10 cellular contexts compared by ENCODE assay signal in the genomic region with DNA sequence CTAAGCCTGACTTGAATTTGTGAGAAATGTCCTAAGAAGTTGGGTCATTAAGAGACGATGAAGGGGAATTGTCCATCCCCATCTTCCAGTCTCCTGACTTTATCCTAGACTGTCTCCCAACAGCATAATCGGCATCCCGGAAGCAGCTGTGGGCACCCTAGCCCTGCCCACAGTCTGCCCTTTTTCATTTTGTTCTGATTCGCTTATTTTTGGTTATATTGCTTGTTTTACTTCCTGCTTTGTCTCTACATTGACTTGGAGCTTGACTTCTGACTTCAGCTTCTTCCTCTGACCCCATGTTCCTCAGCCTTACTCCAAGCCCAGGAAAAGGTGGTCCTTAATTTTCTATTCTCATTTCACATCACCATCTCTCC. TPM values are rescaled to one million over a fixed set of nuclear protein-coding genes. Genes with fewer than 3 reads are reported as not detected.
DNase-seq lines count a peak whose midpoint lies in the region; ATAC-seq and TF ChIP-seq lines count a peak whose summit lies in the region.
"Had no signal": no experiment of that assay in that cellular context is flagged by ENCODE, and none has a peak within 500 bp of the region (broad histone marks: within the 10 kb centered on the region; RNA-seq: fewer than 3 reads in every experiment).

No MANE protein-coding gene starts in this region.

- peaks cover 18% of the 10 kb centered on the region for H3K4me1 ChIP-seq in A673 (ENCODE audit: insufficient read depth, low read length, poor library complexity, severe bottlenecking)
- H3K4me1 ChIP-seq in RWPE2 (ENCODE audit: insufficient read depth, poor library complexity, severe bottlenecking), result peaks cover 6% of the 10 kb centered on the region
- H3K4me1 ChIP-seq in OCI-LY7 (ENCODE audit: insufficient read depth, low read length, poor library complexity, severe bottlenecking), result no peaks in the 10 kb centered on the region
- peaks cover 0 to 14% (median 9%) of the 10 kb centered on the region in 4 donors for H3K4me1 ChIP-seq in sigmoid colon

- intact Hi-C loops in A673 (cut with micrococcal nuclease; ENCODE audit: unreplicated experiment), result no loop called here
- intact Hi-C loops in OCI-LY7 (cut with micrococcal nuclease; ENCODE audit: unreplicated experiment), result no loop called here
- intact Hi-C loops in sigmoid colon (cut with DNase I), result no loop called here

- peaks cover 23% of the 10 kb centered on the region in 2 donors for H3K4me1 Mint-ChIP-seq in immature natural killer cell

- CTCF ChIA-PET in A673 (lab: Charles Lee) (no interaction called here), OCI-LY7 (lab: Charles Lee; ENCODE audit: unreplicated experiment) (no interaction called here)

- H2AFZ ChIP-seq in OCI-LY7 (ENCODE audit: low read length), result no peak overlapping the region

- peak overlapping the region in 2 of 5 donors; percentile 44 to 54 for H3K4me3 Mint-ChIP-seq in immature natural killer cell

- no peaks in the 10 kb centered on the region for H3K27me3 ChIP-seq in A673 (replicated peaks; ENCODE audit: insufficient read depth, low read depth, low read length, poor library complexity)
- no peaks in the 10 kb centered on the region for H3K27me3 ChIP-seq in RWPE2 (ENCODE audit: insufficient read depth, poor library complexity, severe bottlenecking)
- no peaks in the 10 kb centered on the region for H3K27me3 ChIP-seq in sigmoid colon

- no peaks in the 10 kb centered on the region for H3K9me3 ChIP-seq in A673 (ENCODE audit: low read depth, low read length, poor library complexity, severe bottlenecking)
- no peaks in the 10 kb centered on the region for H3K9me3 ChIP-seq in RWPE2 (ENCODE audit: severe bottlenecking)
- H3K9me3 ChIP-seq in OCI-LY7 (ENCODE audit: low read length), result no peaks in the 10 kb centered on the region
- no peaks in the 10 kb centered on the region for H3K9me3 ChIP-seq in sigmoid colon

- no peaks in the 10 kb centered on the region for H3K9me2 ChIP-seq in OCI-LY7 (ENCODE audit: insufficient read depth, low read length)

- H3K4me2 ChIP-seq in OCI-LY7 (ENCODE audit: low read length), result no peak overlapping the region

- H3K27ac ChIP-seq in A673 (ENCODE audit: low read depth, low read length, poor library complexity, severe bottlenecking) (peak overlapping the region; percentile 6), RWPE2 (ENCODE audit: poor library complexity, severe bottlenecking) (peak overlapping the region; percentile 5), OCI-LY7 (ENCODE audit: low read depth, low read length, poor library complexity, severe bottlenecking) (no peak overlapping the region), sigmoid colon (peak overlapping the region in 1 of 4 donors; percentile 29)

- BruUV-seq in A673 (replicated peaks; lab: Mats Ljungman, UMichigan) (no TSS peak), OCI-LY7 (replicated peaks; lab: Mats Ljungman, UMichigan) (no TSS peak)

- no peak for DNase-seq in A673 (ENCODE audit: low spot score)
- no peak for DNase-seq in RWPE2 (ENCODE audit: low spot score)
- no peak for DNase-seq in immature natural killer cell
- no peak for DNase-seq in SK-N-DZ (ENCODE audit: low spot score)
- no peak for DNase-seq in cortex of kidney (lab: John Stamatoyannopoulos, UW)
- DNase-seq in OCI-LY7 (ENCODE audit: low spot score), result no peak
- DNase-seq in sigmoid colon, result no peak
- DNase-seq: COR-L47, NCI-H524 treated with DMSO at 0.1 percent for 48 hours had no signal

- POLR2A ChIA-PET in A673 (lab: Charles Lee; ENCODE audit: low non-redundant PET) (no interaction called here), OCI-LY7 (lab: Charles Lee) (no interaction called here)

- H3K36me3 ChIP-seq in A673 (ENCODE audit: insufficient read depth, low read length, poor library complexity, severe bottlenecking), result no peaks in the 10 kb centered on the region
- peaks cover 30% of the 10 kb centered on the region for H3K36me3 ChIP-seq in RWPE2 (ENCODE audit: low read depth)
- H3K36me3 ChIP-seq in OCI-LY7 (ENCODE audit: insufficient read depth, low read length), result peaks cover 21% of the 10 kb centered on the region
- H3K36me3 ChIP-seq in sigmoid colon, result peaks cover 0 to 21% (median 4%) of the 10 kb centered on the region in 4 donors

- H3K4me3 ChIP-seq in A673 (ENCODE audit: low read depth, low read length, poor library complexity, severe bottlenecking), result no peak overlapping the region
- no peak overlapping the region for H3K4me3 ChIP-seq in RWPE2 (ENCODE audit: severe bottlenecking)
- no peak overlapping the region for H3K4me3 ChIP-seq in OCI-LY7 (ENCODE audit: low read depth, low read length, poor library complexity, severe bottlenecking)
- no peak overlapping the region for H3K4me3 ChIP-seq in sigmoid colon

- peaks cover 8 to 17% (median 9%) of the 10 kb centered on the region in 3 donors for H3K36me3 Mint-ChIP-seq in immature natural killer cell

- WGBS in sigmoid colon, 2 donors, result 74 to 94% methylated on average over 4 of the region's 4 CpGs

- TF ChIP-seq POLR2A in sigmoid colon (IDR thresholded peaks at IDR 0.05), result no peak

- peaks cover 0 to 3% (median 1%) of the 10 kb centered on the region in 3 donors for H3K27me3 Mint-ChIP-seq in immature natural killer cell (ENCODE audit: low read depth in 3 of 3)

- H3K9me3 Mint-ChIP-seq in immature natural killer cell, result no peaks in the 10 kb centered on the region

- peak overlapping the region in 4 of 6 donors; percentile 12 to 85 (median 30) for H3K27ac Mint-ChIP-seq in immature natural killer cell

- no peak for TF ChIP-seq EP300 in sigmoid colon (IDR thresholded peaks at IDR 0.05)

- ATAC-seq in GM18498 (IDR thresholded peaks at IDR 0.05; ENCODE audit: unreplicated experiment), result peak; percentile 19
- no peak for ATAC-seq in RWPE2 (ENCODE audit: low read depth)

- TF ChIP-seq CTCF in A673 (conservative IDR thresholded peaks at IDR 0.05; ENCODE audit: low read depth, low read length) (no peak), RWPE2 (IDR thresholded peaks at IDR 0.05; ENCODE audit: poor library complexity, severe bottlenecking) (no peak), OCI-LY7 (conservative IDR thresholded peaks at IDR 0.05; ENCODE audit: low read length) (no peak), sigmoid colon (IDR thresholded peaks at IDR 0.05) (no peak)

- no peaks in the 10 kb centered on the region for H3K79me2 ChIP-seq in OCI-LY7 (ENCODE audit: insufficient read depth, low read depth, low read length)

- H4K20me1 ChIP-seq in OCI-LY7 (ENCODE audit: insufficient read depth, low read length), result no peaks in the 10 kb centered on the region

RNA-seq across cellular contexts. Expression of gene UGCG, which starts 41.8 kb away (rescaled TPM):
- 16.7 and 23.1 TPM in 2 replicates for total RNA-seq in A673 (2021)
- polyA plus RNA-seq in immature natural killer cell, result 1 to 10 TPM; 3.0 to 7.1 (median 6.8) TPM
- 33.9 and 34.5 TPM in 2 replicates for polyA plus RNA-seq in SK-N-DZ (2014; cell fraction: cytosol; rRNA removed)
- 16.9 and 17.8 TPM in 2 replicates for polyA plus RNA-seq in SK-N-DZ (2014; cell fraction: nucleus; rRNA removed)
- total RNA-seq in OCI-LY7 (2014; rRNA removed; shearing (Covaris generic)), result 12.0 and 14.7 TPM in 2 replicates
- 12.9 and 16.5 TPM in 2 replicates for total RNA-seq in OCI-LY7 (2022)
- 10 to 100 TPM; 18.6 to 89.3 (median 27.0) TPM for total RNA-seq in sigmoid colon
- 10 to 100 TPM in 2 of 3 donors, 1 to 10 TPM in 1; 7.8 to 20.7 (median 12.5) TPM for polyA plus RNA-seq in sigmoid colon
